Comparison of ENCODE assay signal across 15 cellular contexts in the genomic region with DNA sequence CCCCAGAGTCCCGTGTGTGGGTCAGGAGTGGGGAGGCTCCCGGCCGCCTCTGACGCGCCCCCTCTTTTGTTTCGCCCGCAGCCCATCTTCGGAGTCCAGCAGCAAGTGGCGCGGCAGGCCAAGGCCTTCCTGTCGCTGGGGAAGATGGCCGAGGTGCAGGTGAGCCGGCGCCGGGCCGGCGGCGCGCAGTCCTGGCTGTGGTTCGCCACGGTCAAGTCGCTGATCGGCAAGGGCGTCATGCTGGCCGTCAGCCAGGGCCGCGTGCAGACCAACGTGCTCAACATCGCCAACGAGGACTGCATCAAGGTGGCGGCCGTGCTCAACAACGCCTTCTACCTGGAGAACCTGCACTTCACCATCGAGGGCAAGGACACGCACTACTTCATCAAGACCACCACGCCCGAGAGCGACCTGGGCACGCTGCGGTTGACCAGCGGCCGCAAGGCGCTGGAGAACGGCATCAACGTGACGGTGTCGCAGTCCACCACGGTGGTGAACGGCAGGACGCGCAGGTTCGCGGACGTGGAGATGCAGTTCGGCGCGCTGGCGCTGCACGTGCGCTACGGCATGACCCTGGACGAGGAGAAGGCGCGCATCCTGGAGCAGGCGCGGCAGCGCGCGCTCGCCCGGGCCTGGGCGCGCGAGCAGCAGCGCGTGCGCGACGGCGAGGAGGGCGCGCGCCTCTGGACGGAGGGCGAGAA.
DNase-seq lines count a peak whose midpoint lies in the region; ATAC-seq and TF ChIP-seq lines count a peak whose summit lies in the region.
"Had no signal": no experiment of that assay in that cellular context is flagged by ENCODE, and none has a peak within 500 bp of the region (broad histone marks: within the 10 kb centered on the region; RNA-seq: fewer than 3 reads in every experiment).

No MANE protein-coding gene starts in this region.

- H3K36me3 ChIP-seq in BLaER1 (peaks cover 18% of the 10 kb centered on the region), RWPE2 (ENCODE audit: low read depth) (no peaks in the 10 kb centered on the region), aorta (ENCODE audit: control insufficient read depth in 1 of 2, insufficient read depth in 2 of 2, low read length in 1 of 2) (no peaks in the 10 kb centered on the region), BE2C (peaks cover 20% of the 10 kb centered on the region)

- no peak overlapping the region for H3K27ac ChIP-seq in BLaER1
- H3K27ac ChIP-seq in RWPE2 (ENCODE audit: poor library complexity, severe bottlenecking): no peak overlapping the region
- H3K27ac ChIP-seq in aorta (ENCODE audit: low read depth in 1 of 2, low read length in 2 of 2): no peak overlapping the region
- H3K27ac ChIP-seq: C4-2B had no signal

- intact Hi-C loops in posterior vena cava (cut with DNase I) (no loop called here), aorta (cut with DNase I) (no loop called here)

- DNase-seq in RWPE2 (ENCODE audit: low spot score) (peak; percentile 45), posterior vena cava (ENCODE audit: low spot score) (peak; percentile 76), aorta (no peak), AG20443 (ENCODE audit: low spot score) (no peak), SIG-M5 (lab: John Stamatoyannopoulos, UW) (no peak), BE2C (no peak)
- DNase-seq: 8988T; Calu3; CD8-positive, alpha-beta T cell; DMS79 treated with DMSO at 0.1 percent for 48 hours; GF-D8; H9 had no signal

- H3K9ac ChIP-seq in BLaER1: no peak overlapping the region

- H3K4me2 ChIP-seq in BLaER1: no peak overlapping the region
- H3K4me2 ChIP-seq: GM23338 had no signal

- H3K4me3 ChIP-seq in BLaER1 (peak overlapping the region; percentile 26; the same call in 1 of the 2 replicates), RWPE2 (ENCODE audit: severe bottlenecking) (no peak overlapping the region), aorta (ENCODE audit: low read length in 2 of 2) (no peak overlapping the region), BE2C (ENCODE audit: low read depth, low read length) (no peak overlapping the region)
- H3K4me3 ChIP-seq: GM23338 had no signal

- H4K20me1 ChIP-seq in BLaER1: no peaks in the 10 kb centered on the region

- ATAC-seq in RWPE2 (ENCODE audit: low read depth) (no peak), aorta (ENCODE audit: low FRiP score) (peak; percentile 46)
- ATAC-seq: CD8-positive, alpha-beta T cell; GM23338 had no signal

- TF ChIP-seq CTCF in RWPE2 (IDR thresholded peaks at IDR 0.05; ENCODE audit: poor library complexity, severe bottlenecking) (no peak), BE2C (IDR thresholded peaks at IDR 0.05; ENCODE audit: low read depth, low read length) (no peak)

- H3K4me1 ChIP-seq in BLaER1 (peaks cover 30% of the 10 kb centered on the region), RWPE2 (ENCODE audit: insufficient read depth, poor library complexity, severe bottlenecking) (no peaks in the 10 kb centered on the region), aorta (ENCODE audit: control insufficient read depth in 1 of 2, insufficient read depth in 2 of 2, low read length in 2 of 2) (no peaks in the 10 kb centered on the region), BE2C (no peaks in the 10 kb centered on the region; the same call in 1 of the 2 replicates)

- H3K27me3 ChIP-seq in BLaER1: no peaks in the 10 kb centered on the region
- H3K27me3 ChIP-seq in RWPE2 (ENCODE audit: insufficient read depth, poor library complexity, severe bottlenecking): no peaks in the 10 kb centered on the region
- no peaks in the 10 kb centered on the region for H3K27me3 ChIP-seq in aorta (ENCODE audit: control insufficient read depth in 1 of 2, insufficient read depth in 2 of 2, low read length in 1 of 2)
- H3K27me3 ChIP-seq in BE2C: no peaks in the 10 kb centered on the region

- WGBS in aorta, 2 donors: 94% methylated on average over 85 of the region's 85 CpGs

- H3K9me3 ChIP-seq in BLaER1: peaks cover 26% of the 10 kb centered on the region
- no peaks in the 10 kb centered on the region for H3K9me3 ChIP-seq in RWPE2 (ENCODE audit: severe bottlenecking)
- H3K9me3 ChIP-seq in aorta (ENCODE audit: control insufficient read depth, low read length): no peaks in the 10 kb centered on the region
- no peaks in the 10 kb centered on the region for H3K9me3 ChIP-seq in BE2C

Comparison
In these comparisons a context has a peak if more than half of its experiments do, and no peak if none do; other contexts are left out.
1. DNase-seq: peak in RWPE2 (single experiment) and posterior vena cava (single experiment); none in aorta (0 of 2), AG20443 (single experiment), SIG-M5 (single experiment) and BE2C (single experiment).